Comparison of ENCODE assay signal across 12 cellular contexts in genomic region chr13:95457294-95457693, GRCh38.
DNase-seq lines count a peak whose midpoint lies in the region; ATAC-seq lines count a peak whose summit lies in the region.
"Had no signal": no experiment of that assay in that cellular context is flagged by ENCODE, and none has a peak within 500 bp of the region (broad histone marks: within the 10 kb centered on the region; RNA-seq: fewer than 3 reads in every experiment).

No MANE protein-coding gene starts in this region.

- ATAC-seq in activated CD4-positive, alpha-beta T cell treated with anti-CD3 and anti-CD28 coated beads for 36 hours, result peak; percentile 91
- peak; percentile 99 for ATAC-seq in GM21529 (IDR thresholded peaks at IDR 0.05; ENCODE audit: unreplicated experiment)
- peak; percentile 99 for ATAC-seq in HG03354 (IDR thresholded peaks at IDR 0.05; ENCODE audit: poor library complexity, severe bottlenecking, unreplicated experiment)
- ATAC-seq in naive thymus-derived CD4-positive, alpha-beta T cell, result peak; percentile 42
- ATAC-seq in right cardiac atrium, result no peak
- ATAC-seq: A549 had no signal

- H3K27me3 ChIP-seq in naive thymus-derived CD4-positive, alpha-beta T cell (ENCODE audit: control insufficient read depth in 2 of 2, insufficient read depth in 2 of 2, low read length in 2 of 2), result no peaks in the 10 kb centered on the region
- H3K27me3 ChIP-seq in right cardiac atrium (ENCODE audit: control insufficient read depth, insufficient read depth), result no peaks in the 10 kb centered on the region

- H3K27ac Mint-ChIP-seq in activated CD4-positive, alpha-beta T cell treated with anti-CD3 and anti-CD28 coated beads for 36 hours, result no peak overlapping the region
- H3K27ac Mint-ChIP-seq in naive thymus-derived CD4-positive, alpha-beta T cell, result no peak overlapping the region

- H3K4me3 Mint-ChIP-seq in activated CD4-positive, alpha-beta T cell treated with anti-CD3 and anti-CD28 coated beads for 36 hours, result no peak overlapping the region
- H3K4me3 Mint-ChIP-seq in naive thymus-derived CD4-positive, alpha-beta T cell, result peak overlapping the region in 4 of 10 donors; percentile 29 to 75 (median 36)

- DNase-seq in activated CD4-positive, alpha-beta T cell treated with anti-CD3 and anti-CD28 coated beads for 36 hours, result peak; percentile 18
- DNase-seq in activated CD4-positive, alpha-beta T cell treated with anti-CD3 and anti-CD28 coated beads, Interleukin-2, amount 50 U/mL, for 1 hour, result no peak
- DNase-seq in naive thymus-derived CD4-positive, alpha-beta T cell, result no peak
- DNase-seq in NCI-H2196 treated with DMSO at 0.1 percent for 48 hours (lab: John Stamatoyannopoulos, UW; ENCODE audit: unreplicated experiment), result no peak
- no peak for DNase-seq in right cardiac atrium
- DNase-seq in NCI-H1092 (lab: John Stamatoyannopoulos, UW), result no peak
- DNase-seq: NCI-H1694 treated with DMSO at 0.1 percent for 48 hours; stimulated activated CD4-positive, alpha-beta T cell treated with anti-CD3 and anti-CD28 coated beads, Interleukin-12 subunit alpha, Interleukin-12 subunit beta, amount 100 ng/mL, for 4 hours had no signal

- H3K9me3 Mint-ChIP-seq in activated CD4-positive, alpha-beta T cell treated with anti-CD3 and anti-CD28 coated beads for 36 hours (ENCODE audit: low read depth), result peaks cover 13% of the 10 kb centered on the region
- H3K9me3 Mint-ChIP-seq in naive thymus-derived CD4-positive, alpha-beta T cell, result peaks cover 6 to 37% (median 17%) of the 10 kb centered on the region in 11 donors

- peaks cover 3% of the 10 kb centered on the region for H3K27me3 Mint-ChIP-seq in activated CD4-positive, alpha-beta T cell treated with anti-CD3 and anti-CD28 coated beads for 36 hours
- peaks cover 3 to 16% (median 9%) of the 10 kb centered on the region in 5 donors for H3K27me3 Mint-ChIP-seq in naive thymus-derived CD4-positive, alpha-beta T cell

- POLR2A ChIA-PET in activated CD4-positive, alpha-beta T cell treated with anti-CD3 and anti-CD28 coated beads for 36 hours (lab: Charles Lee), result no interaction called here
- POLR2A ChIA-PET in naive thymus-derived CD4-positive, alpha-beta T cell (lab: Charles Lee), result no interaction called here

- H3K36me3 ChIP-seq in naive thymus-derived CD4-positive, alpha-beta T cell (ENCODE audit: control insufficient read depth in 2 of 3, insufficient read depth in 3 of 3, low read length in 3 of 3), result no peaks in the 10 kb centered on the region

- H3K36me3 Mint-ChIP-seq in activated CD4-positive, alpha-beta T cell treated with anti-CD3 and anti-CD28 coated beads for 36 hours (ENCODE audit: low read depth), result no peaks in the 10 kb centered on the region
- peaks cover 0 to 11% (median 0%) of the 10 kb centered on the region in 5 donors for H3K36me3 Mint-ChIP-seq in naive thymus-derived CD4-positive, alpha-beta T cell

- no peak overlapping the region for H3K27ac ChIP-seq in naive thymus-derived CD4-positive, alpha-beta T cell (ENCODE audit: low read depth, low read length)
- H3K27ac ChIP-seq in right cardiac atrium (ENCODE audit: low read length), result no peak overlapping the region
- H3K27ac ChIP-seq: A549, epithelial cell of prostate had no signal

- peaks cover 15% of the 10 kb centered on the region for H3K4me1 Mint-ChIP-seq in activated CD4-positive, alpha-beta T cell treated with anti-CD3 and anti-CD28 coated beads for 36 hours
- peaks cover 4 to 14% (median 10%) of the 10 kb centered on the region in 7 donors for H3K4me1 Mint-ChIP-seq in naive thymus-derived CD4-positive, alpha-beta T cell

- H3K4me3 ChIP-seq in naive thymus-derived CD4-positive, alpha-beta T cell (ENCODE audit: low read length), result no peak overlapping the region
- no peak overlapping the region for H3K4me3 ChIP-seq in right cardiac atrium (ENCODE audit: low read length)
- H3K4me3 ChIP-seq: A549 had no signal

- H3K4me1 ChIP-seq in naive thymus-derived CD4-positive, alpha-beta T cell (ENCODE audit: control insufficient read depth in 2 of 2, insufficient read depth in 2 of 2, low read length in 2 of 2), result no peaks in the 10 kb centered on the region
- no peaks in the 10 kb centered on the region for H3K4me1 ChIP-seq in right cardiac atrium (ENCODE audit: control insufficient read depth, insufficient read depth, low read length)

- CTCF ChIA-PET in activated CD4-positive, alpha-beta T cell treated with anti-CD3 and anti-CD28 coated beads for 36 hours (lab: Charles Lee), result interaction anchor here (0.7 to 1.5 kb wide), 2 partner anchors 53 to 57 kb away, joined by 3 read pairs; no protein-coding TSS in a partner anchor
- CTCF ChIA-PET in naive thymus-derived CD4-positive, alpha-beta T cell (lab: Charles Lee), result no interaction called here

- intact Hi-C loops in activated CD4-positive, alpha-beta T cell treated with anti-CD3 and anti-CD28 coated beads for 36 hours (cut with DNase I, micrococcal nuclease), result no loop called here
- intact Hi-C loops in naive thymus-derived CD4-positive, alpha-beta T cell (cut with micrococcal nuclease), result no loop called here
- intact Hi-C loops in right cardiac atrium (cut with DNase I), result no loop called here

- H3K9me3 ChIP-seq in naive thymus-derived CD4-positive, alpha-beta T cell (ENCODE audit: control insufficient read depth in 2 of 3, low read length in 3 of 3), result peaks cover 0 to 4% (median 0%) of the 10 kb centered on the region in 3 experiments
- no peaks in the 10 kb centered on the region for H3K9me3 ChIP-seq in right cardiac atrium (ENCODE audit: control insufficient read depth, low read length)

- 78% methylated on average over 4 of the region's 4 CpGs for WGBS in right cardiac atrium

Comparison
In these comparisons a context has a peak if more than half of its experiments do, and no peak if none do; other contexts are left out.
1. ATAC-seq: peak in activated CD4-positive, alpha-beta T cell treated with anti-CD3 and anti-CD28 coated beads for 36 hours (single experiment), GM21529 (single experiment), HG03354 (single experiment) and naive thymus-derived CD4-positive, alpha-beta T cell (single experiment); none in right cardiac atrium (0 of 2).